ENCODE assay signal across 1 cellular context in the genomic region with DNA sequence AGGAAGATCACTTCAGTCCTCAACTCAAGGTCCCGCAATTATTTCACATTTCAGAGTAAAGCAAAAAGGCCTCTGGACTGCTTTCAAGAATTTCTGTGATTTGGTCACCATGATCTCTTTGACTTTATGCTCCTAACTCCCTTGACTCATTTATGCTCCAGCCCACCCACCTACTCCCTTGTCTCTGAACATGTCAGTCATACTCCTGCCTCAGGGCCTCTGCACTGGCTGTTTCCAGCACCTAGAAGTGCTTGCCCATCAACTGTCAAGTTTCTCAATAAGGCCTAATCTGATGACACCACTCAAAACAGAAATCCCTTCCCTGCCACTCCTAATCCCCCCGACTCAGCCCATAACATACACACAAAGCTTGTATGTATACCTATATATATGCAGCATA.
TF ChIP-seq lines count a peak whose summit lies in the region.

No MANE protein-coding gene starts in this region.

TF ChIP-seq in SK-N-SH, 30 proteins besides CTCF, POLR2A, EP300 and RAD21:
- TF ChIP-seq, protein P1, sequence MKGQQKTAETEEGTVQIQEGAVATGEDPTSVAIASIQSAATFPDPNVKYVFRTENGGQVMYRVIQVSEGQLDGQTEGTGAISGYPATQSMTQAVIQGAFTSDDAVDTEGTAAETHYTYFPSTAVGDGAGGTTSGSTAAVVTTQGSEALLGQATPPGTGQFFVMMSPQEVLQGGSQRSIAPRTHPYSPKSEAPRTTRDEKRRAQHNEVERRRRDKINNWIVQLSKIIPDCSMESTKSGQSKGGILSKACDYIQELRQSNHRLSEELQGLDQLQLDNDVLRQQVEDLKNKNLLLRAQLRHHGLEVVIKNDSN (IDR thresholded peaks at IDR 0.05; ENCODE audit: borderline replicate concordance, low read depth): no peak
- no peak for TF ChIP-seq EZH2phosphoT487 (IDR thresholded peaks at IDR 0.05; ENCODE audit: borderline replicate concordance, low read depth)
- no peak for TF ChIP-seq NRF1 (IDR thresholded peaks at IDR 0.05; ENCODE audit: low read depth, low read length)
- no peak for TF ChIP-seq CHD2 (IDR thresholded peaks at IDR 0.05; ENCODE audit: low read length, partially characterized antibody)
- TF ChIP-seq MXI1 (IDR thresholded peaks at IDR 0.05; ENCODE audit: low read depth, low read length): no peak
- no peak for TF ChIP-seq POLR2AphosphoS5 (IDR thresholded peaks at IDR 0.05; ENCODE audit: low read depth, low read length)
- TF ChIP-seq, protein P2, sequence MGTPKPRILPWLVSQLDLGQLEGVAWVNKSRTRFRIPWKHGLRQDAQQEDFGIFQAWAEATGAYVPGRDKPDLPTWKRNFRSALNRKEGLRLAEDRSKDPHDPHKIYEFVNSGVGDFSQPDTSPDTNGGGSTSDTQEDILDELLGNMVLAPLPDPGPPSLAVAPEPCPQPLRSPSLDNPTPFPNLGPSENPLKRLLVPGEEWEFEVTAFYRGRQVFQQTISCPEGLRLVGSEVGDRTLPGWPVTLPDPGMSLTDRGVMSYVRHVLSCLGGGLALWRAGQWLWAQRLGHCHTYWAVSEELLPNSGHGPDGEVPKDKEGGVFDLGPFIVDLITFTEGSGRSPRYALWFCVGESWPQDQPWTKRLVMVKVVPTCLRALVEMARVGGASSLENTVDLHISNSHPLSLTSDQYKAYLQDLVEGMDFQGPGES (IDR thresholded peaks at IDR 0.05; ENCODE audit: low read depth, low read length): no peak
- no peak for TF ChIP-seq FOXJ3 (CRISPR knock-in tag; IDR thresholded peaks at IDR 0.05)
- TF ChIP-seq, protein P3, sequence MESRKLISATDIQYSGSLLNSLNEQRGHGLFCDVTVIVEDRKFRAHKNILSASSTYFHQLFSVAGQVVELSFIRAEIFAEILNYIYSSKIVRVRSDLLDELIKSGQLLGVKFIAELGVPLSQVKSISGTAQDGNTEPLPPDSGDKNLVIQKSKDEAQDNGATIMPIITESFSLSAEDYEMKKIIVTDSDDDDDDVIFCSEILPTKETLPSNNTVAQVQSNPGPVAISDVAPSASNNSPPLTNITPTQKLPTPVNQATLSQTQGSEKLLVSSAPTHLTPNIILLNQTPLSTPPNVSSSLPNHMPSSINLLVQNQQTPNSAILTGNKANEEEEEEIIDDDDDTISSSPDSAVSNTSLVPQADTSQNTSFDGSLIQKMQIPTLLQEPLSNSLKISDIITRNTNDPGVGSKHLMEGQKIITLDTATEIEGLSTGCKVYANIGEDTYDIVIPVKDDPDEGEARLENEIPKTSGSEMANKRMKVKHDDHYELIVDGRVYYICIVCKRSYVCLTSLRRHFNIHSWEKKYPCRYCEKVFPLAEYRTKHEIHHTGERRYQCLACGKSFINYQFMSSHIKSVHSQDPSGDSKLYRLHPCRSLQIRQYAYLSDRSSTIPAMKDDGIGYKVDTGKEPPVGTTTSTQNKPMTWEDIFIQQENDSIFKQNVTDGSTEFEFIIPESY (IDR thresholded peaks at IDR 0.05; ENCODE audit: borderline replicate concordance, low read depth): no peak
- TF ChIP-seq FOSL2 (IDR thresholded peaks at IDR 0.05; ENCODE audit: borderline replicate concordance, low read depth): no peak
- no peak for TF ChIP-seq GATA2 (CRISPR knock-in tag; IDR thresholded peaks at IDR 0.05)
- TF ChIP-seq SIN3A (IDR thresholded peaks at IDR 0.05; ENCODE audit: borderline replicate concordance, low read depth, low read length): no peak
